26 cellular contexts compared by ENCODE assay signal in the genomic region with DNA sequence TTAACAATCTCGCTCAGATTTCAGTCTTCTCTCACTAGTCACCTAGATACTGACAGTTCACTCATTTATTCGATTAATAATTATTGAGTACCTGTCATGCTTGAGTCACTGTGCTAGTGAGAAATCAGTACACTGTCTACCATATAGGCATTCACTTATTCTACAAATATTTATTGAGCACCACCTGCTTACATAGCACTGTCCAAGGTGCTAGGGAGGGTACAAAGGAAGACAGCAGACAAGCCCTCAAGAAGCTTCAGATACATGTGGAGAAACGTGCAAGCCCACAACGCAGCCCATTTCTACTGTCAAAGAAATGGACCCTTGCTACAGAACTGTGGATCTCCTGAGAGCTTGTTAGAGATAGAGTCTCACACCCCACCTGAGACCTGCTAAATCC.
"Had no signal": no experiment of that assay in that cellular context is flagged by ENCODE, and none has a peak within 500 bp of the region (broad histone marks: within the 10 kb centered on the region; RNA-seq: fewer than 3 reads in every experiment).

No MANE protein-coding gene starts in this region.

- DNase-seq: hippocampal formation; immature natural killer cell; kidney; left ventricle myocardium inferior; mesendoderm; naive B cell; natural killer cell; nephron progenitor cell; occipital lobe; stimulated activated CD4-positive, alpha-beta T cell treated with anti-CD3 and anti-CD28 coated beads, Interleukin-12 subunit alpha, Interleukin-12 subunit beta, amount 100 ng/mL, for 4 hours; stimulated activated CD4-positive, alpha-beta T cell treated with anti-CD3 and anti-CD28 coated beads, Interleukin-15, amount 100 ng/mL, for 24 hours; stimulated activated CD4-positive, alpha-beta T cell treated with anti-CD3 and anti-CD28 coated beads, Interleukin-2, amount 100 ng/mL, for 24 hours; stimulated activated CD4-positive, alpha-beta T cell treated with anti-CD3 and anti-CD28 coated beads, Interleukin-4, amount 100 ng/mL, for 1 hour; stimulated activated naive CD4-positive, alpha-beta T cell; tibial artery; uterus had no signal

- H3K4me3 ChIP-seq: left ventricle myocardium inferior, lung, neural progenitor cell, right atrium auricular region, skin epidermis, suprapubic skin, thoracic aorta, tibial artery, uterus had no signal

- H3K27ac ChIP-seq: left ventricle myocardium inferior, neural progenitor cell, neutrophil, right atrium auricular region, skin epidermis, suprapubic skin, thoracic aorta, tibial artery, uterus had no signal

- H2AFZ ChIP-seq: neural progenitor cell had no signal

- H3K9me3 ChIP-seq: left ventricle myocardium inferior, neutrophil, right atrium auricular region, suprapubic skin, thoracic aorta, tibial artery, uterus had no signal

- H3K4me1 ChIP-seq: suprapubic skin, uterus had no signal

- FAIRE-seq: islet of Langerhans, kidney had no signal

- H3K27me3 ChIP-seq: neural progenitor cell, neutrophil, right atrium auricular region, suprapubic skin, tibial artery, uterus had no signal

- H3K4me2 ChIP-seq: neural progenitor cell had no signal

- ATAC-seq: natural killer cell; sciatic nerve; stimulated activated effector memory CD8-positive, alpha-beta T cell treated with anti-CD3 and anti-CD28 coated beads, Interleukin-12 subunit alpha, Interleukin-12 subunit beta, amount 100 ng/mL, for 72 hours had no signal

- H3K36me3 ChIP-seq: left ventricle myocardium inferior, neural progenitor cell, neutrophil, right atrium auricular region, suprapubic skin, thoracic aorta, tibial artery, uterus had no signal

- H3K9ac ChIP-seq: neural progenitor cell had no signal
